In the genomic region with DNA sequence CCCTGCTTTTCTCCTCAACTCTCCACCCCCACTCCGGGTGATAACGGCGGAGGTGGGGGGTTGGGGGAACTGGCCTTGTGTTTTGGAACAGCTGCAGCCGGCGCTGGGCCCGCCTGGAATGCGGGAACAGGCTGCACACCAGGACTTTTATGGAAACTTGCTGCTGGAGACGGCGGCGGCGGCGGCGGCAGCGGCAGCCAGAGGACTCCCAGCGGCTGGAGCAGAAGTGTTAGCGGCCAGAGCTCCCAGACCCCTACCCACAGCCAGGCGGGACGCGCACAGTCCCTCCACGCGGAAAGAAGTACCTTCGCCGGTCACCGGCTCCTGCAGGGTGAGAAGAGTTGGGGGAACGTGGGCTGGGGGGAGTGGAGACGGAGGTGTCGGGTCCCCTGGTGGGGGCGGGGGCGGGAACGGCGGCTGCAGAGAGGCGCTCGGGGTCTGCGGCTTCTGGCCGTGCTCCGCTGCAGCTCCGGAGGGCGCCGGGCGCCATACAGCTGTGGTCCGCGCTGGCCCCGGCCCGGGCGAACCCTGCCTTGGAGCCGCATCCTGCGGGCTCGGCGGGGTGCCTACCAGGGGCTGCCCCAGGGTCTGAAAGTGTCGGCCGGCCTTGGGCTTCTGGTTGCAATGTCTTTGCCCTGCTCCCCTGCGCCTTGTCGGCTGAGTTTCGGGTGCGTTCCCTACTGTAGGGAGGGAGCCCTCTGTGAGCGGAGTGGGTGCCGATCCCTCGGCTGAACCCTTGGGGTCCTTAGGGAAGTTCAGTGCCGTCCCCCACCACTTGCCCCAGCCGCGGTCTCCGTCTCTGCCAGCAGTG, we compare ENCODE assay signal across 8 cellular contexts. TPM values are rescaled to one million over a fixed set of nuclear protein-coding genes. Genes with fewer than 3 reads are reported as not detected.
DNase-seq lines count a peak whose midpoint lies in the region; ATAC-seq and TF ChIP-seq lines count a peak whose summit lies in the region.

NEXN (plus strand) TSS at position 196 of the 811 bp plus-strand sequence. CDS start 27,483 bp downstream, outside the sequence.

- H3K9me3 ChIP-seq in SJSA1 (replicated peaks) (no peaks in the 10 kb centered on the region), iPS-20b (ENCODE audit: insufficient read depth, low read depth, low read length) (no peaks in the 10 kb centered on the region)

- POLR2A ChIA-PET in activated CD4-positive, alpha-beta T cell treated with anti-CD3 and anti-CD28 coated beads for 36 hours (lab: Charles Lee), result no interaction called here

- H3K4me3 Mint-ChIP-seq in activated CD4-positive, alpha-beta T cell treated with anti-CD3 and anti-CD28 coated beads for 36 hours, result peak within 1 kb of the TSS; percentile 59

- peaks cover 9% of the 10 kb centered on the region for H3K4me1 Mint-ChIP-seq in activated CD4-positive, alpha-beta T cell treated with anti-CD3 and anti-CD28 coated beads for 36 hours

- peaks cover 29% of the 10 kb centered on the region for H3K36me3 ChIP-seq in SJSA1
- H3K36me3 ChIP-seq in iPS-20b (ENCODE audit: insufficient read depth, low read depth, low read length), result no peaks in the 10 kb centered on the region

- peak; percentile 49 for DNase-seq in activated CD4-positive, alpha-beta T cell treated with anti-CD3 and anti-CD28 coated beads for 36 hours
- no peak for DNase-seq in activated CD4-positive, alpha-beta T cell treated with anti-CD3 and anti-CD28 coated beads for 1 hour
- peak; percentile 85 for DNase-seq in SJSA1 (ENCODE audit: low read depth in 1 of 2, low spot score in 2 of 2)
- DNase-seq in cardiac fibroblast (ENCODE audit: low read depth in 2 of 2), result peak; percentile 78 to 94
- peak; percentile 81 for DNase-seq in sciatic nerve (ENCODE audit: low spot score)

- peak; percentile 82 for ATAC-seq in activated CD4-positive, alpha-beta T cell treated with anti-CD3 and anti-CD28 coated beads for 36 hours
- ATAC-seq in HG03025 (IDR thresholded peaks at IDR 0.05; ENCODE audit: low FRiP score, unreplicated experiment) (peak; percentile 46), sciatic nerve (peak; percentile 89), HG02970 (IDR thresholded peaks at IDR 0.05; ENCODE audit: low FRiP score, unreplicated experiment) (no peak)

- H3K4me3 ChIP-seq in SJSA1 (peak within 1 kb of the TSS; percentile 85), cardiac fibroblast (replicated peaks in 1 of 2; ENCODE audit: low read depth in 2 of 2, low read length in 2 of 2) (peak within 1 kb of the TSS; percentile 64 to 84), iPS-20b (ENCODE audit: low read length) (peak within 1 kb of the TSS; percentile 95)

- no peaks in the 10 kb centered on the region for H3K9me3 Mint-ChIP-seq in activated CD4-positive, alpha-beta T cell treated with anti-CD3 and anti-CD28 coated beads for 36 hours (ENCODE audit: low read depth)

- H3K27me3 Mint-ChIP-seq in activated CD4-positive, alpha-beta T cell treated with anti-CD3 and anti-CD28 coated beads for 36 hours, result peaks cover 17% of the 10 kb centered on the region

- H3K27ac ChIP-seq in SJSA1 (peak within 1 kb of the TSS; percentile 95), iPS-20b (ENCODE audit: low read length) (peak within 1 kb of the TSS; percentile 53)

- H3K27me3 ChIP-seq in SJSA1 (replicated peaks) (no peaks in the 10 kb centered on the region), iPS-20b (ENCODE audit: insufficient read depth, low read length) (no peaks in the 10 kb centered on the region)

- H3K4me1 ChIP-seq in SJSA1 (replicated peaks), result peaks cover 25% of the 10 kb centered on the region
- peaks cover 4% of the 10 kb centered on the region; the same call in 1 of the 2 replicates for H3K4me1 ChIP-seq in iPS-20b (ENCODE audit: insufficient read depth, low read length)

- peaks cover 8% of the 10 kb centered on the region for H3K36me3 Mint-ChIP-seq in activated CD4-positive, alpha-beta T cell treated with anti-CD3 and anti-CD28 coated beads for 36 hours (ENCODE audit: low read depth)

- CTCF ChIA-PET in activated CD4-positive, alpha-beta T cell treated with anti-CD3 and anti-CD28 coated beads for 36 hours (lab: Charles Lee), result interaction anchor here (1.2 to 1.6 kb wide), 3 partner anchors 11 to 172 kb away, joined by 3 read pairs; no protein-coding TSS in a partner anchor

- intact Hi-C loops in activated CD4-positive, alpha-beta T cell treated with anti-CD3 and anti-CD28 coated beads for 36 hours (cut with DNase I, micrococcal nuclease), result no loop called here
- intact Hi-C loops in sciatic nerve (cut with DNase I), result no loop called here

- no peak within 1 kb of the TSS for H3K27ac Mint-ChIP-seq in activated CD4-positive, alpha-beta T cell treated with anti-CD3 and anti-CD28 coated beads for 36 hours

- TF ChIP-seq CTCF in cardiac fibroblast (IDR thresholded peaks at IDR 0.05; ENCODE audit: low read depth, low read length), result no peak

- H3K9ac ChIP-seq in iPS-20b (ENCODE audit: low read depth, low read length), result peak within 1 kb of the TSS; percentile 89; the same call in 1 of the 2 replicates

RNA-seq across cellular contexts. Expression of gene NEXN, which starts in this region (rescaled TPM):
- total RNA-seq in activated CD4-positive, alpha-beta T cell treated with anti-CD3 and anti-CD28 coated beads for 36 hours, result 1 to 10 TPM; 2.1 to 3.6 TPM
- 31.4 and 36.0 TPM in 2 replicates for total RNA-seq in SJSA1 (2014; rRNA removed; shearing (Covaris generic))
- 10.6 TPM for total RNA-seq in sciatic nerve
